8 cellular contexts compared by ENCODE assay signal in the genomic region with DNA sequence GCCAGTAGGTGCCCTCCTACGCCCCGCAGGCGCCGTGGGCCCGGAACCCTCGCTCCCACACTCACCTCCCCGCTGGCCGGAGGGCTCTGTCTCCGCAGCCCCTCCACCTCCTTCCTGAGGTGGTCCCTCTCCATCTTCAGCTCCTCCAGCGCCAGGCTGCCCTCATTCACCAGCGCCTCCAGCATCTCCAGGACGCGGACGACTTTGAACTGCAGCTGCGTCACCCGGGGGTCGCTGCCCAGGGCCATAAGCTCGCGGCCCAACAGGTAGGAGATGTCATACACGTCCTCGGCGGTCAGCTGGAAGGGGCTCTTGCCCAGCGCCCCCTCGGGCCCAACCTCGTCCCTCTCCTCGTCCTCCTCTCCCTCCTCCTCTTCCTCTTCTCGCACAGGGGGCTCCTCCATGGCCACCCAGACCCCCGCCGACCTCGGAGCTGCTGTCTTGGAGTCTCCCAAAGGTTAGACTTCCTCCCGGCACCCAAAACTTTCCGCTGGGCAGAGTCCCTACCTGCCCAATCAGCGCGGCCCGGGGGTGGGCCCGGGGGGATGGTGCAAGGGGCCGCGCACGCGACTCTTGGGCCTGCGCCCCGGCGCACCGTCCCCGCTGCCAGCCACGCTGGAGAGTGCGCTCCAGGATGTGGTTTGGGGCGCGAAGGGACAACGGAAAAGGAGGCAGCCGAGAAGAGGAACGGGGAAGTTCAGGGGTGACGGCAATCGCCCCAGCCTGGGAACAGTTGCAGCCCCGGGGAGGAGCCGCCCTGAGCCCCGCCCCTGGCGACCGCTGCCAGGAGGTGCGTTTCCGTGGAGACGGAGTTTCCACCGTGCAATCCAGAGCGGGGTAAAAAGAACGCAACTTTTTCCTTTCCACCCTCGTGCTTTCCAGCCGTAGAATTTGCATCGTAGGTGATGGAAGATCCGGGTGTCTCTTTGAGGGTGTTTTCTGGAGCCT. TPM values are rescaled to one million over a fixed set of nuclear protein-coding genes. Genes with fewer than 3 reads are reported as not detected.
DNase-seq lines count a peak whose midpoint lies in the region; ATAC-seq and TF ChIP-seq lines count a peak whose summit lies in the region.

A gene with protein sequence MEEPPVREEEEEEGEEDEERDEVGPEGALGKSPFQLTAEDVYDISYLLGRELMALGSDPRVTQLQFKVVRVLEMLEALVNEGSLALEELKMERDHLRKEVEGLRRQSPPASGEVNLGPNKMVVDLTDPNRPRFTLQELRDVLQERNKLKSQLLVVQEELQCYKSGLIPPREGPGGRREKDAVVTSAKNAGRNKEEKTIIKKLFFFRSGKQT (minus strand): TSS at position 668 of the 948 bp plus-strand sequence. CDS start 264 bp downstream, at position 404.

- no peaks in the 10 kb centered on the region for H3K4me1 ChIP-seq in ectodermal cell (ENCODE audit: control insufficient read depth, insufficient read depth, low read length)

- no peak within 1 kb of the TSS for H3K27ac ChIP-seq in ectodermal cell (ENCODE audit: insufficient read depth, low read depth, low read length, poor library complexity, severe bottlenecking)

- DNase-seq in Ammon's horn (ENCODE audit: low spot score) (peak; percentile 87), NCI-H69 (lab: John Stamatoyannopoulos, UW) (peak; percentile 76), lung microvascular endothelial cell (ENCODE audit: low read depth in 2 of 2) (peak; percentile 79 to 85)
- DNase-seq in activated CD8-positive, alpha-beta T cell treated with anti-CD3 and anti-CD28 coated beads for 36 hours = peak; percentile 95
- DNase-seq in stimulated activated CD4-positive, alpha-beta T cell treated with anti-CD3 and anti-CD28 coated beads, TNF-alpha, amount 100 ng/mL, for 24 hours (ENCODE audit: low read depth in 3 of 3) = peak; percentile 82 to 96 (median 89)

- ATAC-seq in GM18868 (IDR thresholded peaks at IDR 0.05; ENCODE audit: unreplicated experiment) (peak; percentile 69), HG03103 (IDR thresholded peaks at IDR 0.05; ENCODE audit: low read depth, unreplicated experiment) (peak; percentile 76)
- peak; percentile 87 for ATAC-seq in activated CD8-positive, alpha-beta T cell treated with anti-CD3 and anti-CD28 coated beads for 36 hours

- H3K4me3 ChIP-seq in ectodermal cell (ENCODE audit: insufficient read depth, low read depth, low read length) = peak within 1 kb of the TSS; percentile 69

- peak within 1 kb of the TSS; percentile 96 for H3K4me3 Mint-ChIP-seq in activated CD8-positive, alpha-beta T cell treated with anti-CD3 and anti-CD28 coated beads for 36 hours

- POLR2A ChIA-PET in activated CD8-positive, alpha-beta T cell treated with anti-CD3 and anti-CD28 coated beads for 36 hours (lab: Charles Lee) = interaction anchor here (0.9 to 3.1 kb wide), 10 partner anchors 10 to 72 kb away, joined by 3 to 17 read pairs (median 4); a partner anchor contains a TSS

- peak within 1 kb of the TSS; percentile 97 for H3K27ac Mint-ChIP-seq in activated CD8-positive, alpha-beta T cell treated with anti-CD3 and anti-CD28 coated beads for 36 hours

- no peaks in the 10 kb centered on the region for H3K36me3 ChIP-seq in ectodermal cell (ENCODE audit: control insufficient read depth, insufficient read depth, low read length)

- peaks cover 30% of the 10 kb centered on the region for H3K27me3 ChIP-seq in ectodermal cell (ENCODE audit: control insufficient read depth, insufficient read depth, low read length, poor library complexity, severe bottlenecking)

- no peak for TF ChIP-seq CTCF in activated CD8-positive, alpha-beta T cell treated with anti-CD3 and anti-CD28 coated beads for 36 hours (IDR thresholded peaks at IDR 0.05)

- no peaks in the 10 kb centered on the region for H3K9me3 Mint-ChIP-seq in activated CD8-positive, alpha-beta T cell treated with anti-CD3 and anti-CD28 coated beads for 36 hours

- CTCF ChIA-PET in activated CD8-positive, alpha-beta T cell treated with anti-CD3 and anti-CD28 coated beads for 36 hours (lab: Charles Lee) = interaction anchor here (1.2 to 1.8 kb wide), 2 partner anchors 13 to 32 kb away, joined by 3 to 5 read pairs; no protein-coding TSS in a partner anchor

- no peaks in the 10 kb centered on the region for H3K9me3 ChIP-seq in ectodermal cell (ENCODE audit: control insufficient read depth, low read length)

- peaks cover 22% of the 10 kb centered on the region for H3K36me3 Mint-ChIP-seq in activated CD8-positive, alpha-beta T cell treated with anti-CD3 and anti-CD28 coated beads for 36 hours (ENCODE audit: low read depth)

- no peaks in the 10 kb centered on the region for H3K27me3 Mint-ChIP-seq in activated CD8-positive, alpha-beta T cell treated with anti-CD3 and anti-CD28 coated beads for 36 hours

- peaks cover 32% of the 10 kb centered on the region for H3K4me1 Mint-ChIP-seq in activated CD8-positive, alpha-beta T cell treated with anti-CD3 and anti-CD28 coated beads for 36 hours (ENCODE audit: low read depth)

- intact Hi-C loops in activated CD8-positive, alpha-beta T cell treated with anti-CD3 and anti-CD28 coated beads for 36 hours (cut with micrococcal nuclease) = no loop called here

- WGBS in ectodermal cell, 2 experiments = 2% methylated on average over 69 of the region's 69 CpGs

RNA-seq across cellular contexts. Expression of the gene that starts here (rescaled TPM):
- 1 to 10 TPM; 9.0 to 9.3 TPM for total RNA-seq in activated CD8-positive, alpha-beta T cell treated with anti-CD3 and anti-CD28 coated beads for 36 hours
- 2.0 TPM for polyA plus RNA-seq in ectodermal cell (2013, experiment 1 of 4)
- 2.3 TPM for polyA plus RNA-seq in ectodermal cell (2013, experiment 2 of 4)
- polyA plus RNA-seq in ectodermal cell (2013, experiment 3 of 4) = 1.5 TPM
- 1.6 TPM for polyA plus RNA-seq in ectodermal cell (2013, experiment 4 of 4)
- 3.1 and 3.2 TPM in 2 replicates for total RNA-seq in lung microvascular endothelial cell
